ENCODE assay signal across 12 cellular contexts in genomic region chr14:92539419-92539818, GRCh38. TPM values are rescaled to one million over a fixed set of nuclear protein-coding genes. Genes with fewer than 3 reads are reported as not detected.
DNase-seq lines count a peak whose midpoint lies in the region; ATAC-seq and TF ChIP-seq lines count a peak whose summit lies in the region.
"Had no signal": no experiment of that assay in that cellular context is flagged by ENCODE, and none has a peak within 500 bp of the region (broad histone marks: within the 10 kb centered on the region; RNA-seq: fewer than 3 reads in every experiment).

No MANE protein-coding gene starts in this region.

- no peak overlapping the region for H3K4me3 Mint-ChIP-seq in activated T-cell treated with anti-CD3 and anti-CD28 coated beads, Interleukin-2, amount 50 U/mL, for 24 hours
- H3K4me3 Mint-ChIP-seq in activated T-cell treated with anti-CD3 and anti-CD28 coated beads, Interleukin-2, amount 50 U/mL, for 72 hours: no peak overlapping the region
- peak overlapping the region; percentile 23 to 59 for H3K4me3 Mint-ChIP-seq in effector memory CD8-positive, alpha-beta T cell

- no peak for TF ChIP-seq CTCF in upper lobe of left lung (IDR thresholded peaks at IDR 0.05)

- peak overlapping the region; percentile 89 for H2BK5ac ChIP-seq in neuronal stem cell (ENCODE audit: low read length)

- peak overlapping the region; percentile 41 for H3K18ac ChIP-seq in neuronal stem cell (ENCODE audit: low read length)

- no peak overlapping the region for H2AFZ ChIP-seq in neuronal stem cell (ENCODE audit: low read length)

- H3K36me3 Mint-ChIP-seq in activated T-cell treated with anti-CD3 and anti-CD28 coated beads, Interleukin-2, amount 50 U/mL, for 24 hours (ENCODE audit: low read depth): peaks cover 3% of the 10 kb centered on the region
- H3K36me3 Mint-ChIP-seq in activated T-cell treated with anti-CD3 and anti-CD28 coated beads, Interleukin-2, amount 50 U/mL, for 72 hours (ENCODE audit: insufficient read depth in 2 of 2): no peaks in the 10 kb centered on the region
- peaks cover 9% of the 10 kb centered on the region for H3K36me3 Mint-ChIP-seq in effector memory CD8-positive, alpha-beta T cell (ENCODE audit: insufficient read depth)

- H2AK5ac ChIP-seq in neuronal stem cell (ENCODE audit: low read depth, low read length): peak overlapping the region; percentile 60

- no peak overlapping the region for H3K4me2 ChIP-seq in neuronal stem cell (ENCODE audit: insufficient read depth, low read length, poor library complexity, severe bottlenecking)

- H3K14ac ChIP-seq in neuronal stem cell (ENCODE audit: low read length): no peak overlapping the region

- no peak overlapping the region for H3K4ac ChIP-seq in neuronal stem cell (ENCODE audit: low read length)

- H3K4me3 ChIP-seq in neuronal stem cell (ENCODE audit: low read length in 2 of 2) (no peak overlapping the region), upper lobe of left lung (no peak overlapping the region)

- H4K8ac ChIP-seq in neuronal stem cell (ENCODE audit: low read depth, low read length): no peak overlapping the region

- H3K4me1 ChIP-seq in neuronal stem cell (ENCODE audit: control insufficient read depth in 2 of 2, insufficient read depth in 1 of 2, low read depth in 1 of 2, low read length in 2 of 2): peaks cover 1 to 8% of the 10 kb centered on the region in 2 donors
- H3K4me1 ChIP-seq in upper lobe of left lung: peaks cover 26 to 38% (median 33%) of the 10 kb centered on the region in 4 donors

- peaks cover 77% of the 10 kb centered on the region for H3K4me1 Mint-ChIP-seq in activated T-cell treated with anti-CD3 and anti-CD28 coated beads, Interleukin-2, amount 50 U/mL, for 24 hours (ENCODE audit: low read depth)
- H3K4me1 Mint-ChIP-seq in activated T-cell treated with anti-CD3 and anti-CD28 coated beads, Interleukin-2, amount 50 U/mL, for 72 hours (ENCODE audit: low read depth): peaks cover 50% of the 10 kb centered on the region
- peaks cover 50 to 78% of the 10 kb centered on the region in 2 donors for H3K4me1 Mint-ChIP-seq in effector memory CD8-positive, alpha-beta T cell (ENCODE audit: low read depth in 2 of 2)

- peak overlapping the region; percentile 30 for H2BK15ac ChIP-seq in neuronal stem cell (ENCODE audit: low read length)

- H2BK12ac ChIP-seq in neuronal stem cell (ENCODE audit: low read length): no peak overlapping the region

- H3K27ac Mint-ChIP-seq in activated T-cell treated with anti-CD3 and anti-CD28 coated beads, Interleukin-2, amount 50 U/mL, for 24 hours: peak overlapping the region; percentile 55
- H3K27ac Mint-ChIP-seq in activated T-cell treated with anti-CD3 and anti-CD28 coated beads, Interleukin-2, amount 50 U/mL, for 72 hours: no peak overlapping the region
- H3K27ac Mint-ChIP-seq in effector memory CD8-positive, alpha-beta T cell: peak overlapping the region; percentile 76 to 81

- no peaks in the 10 kb centered on the region for H3K9me3 Mint-ChIP-seq in activated T-cell treated with anti-CD3 and anti-CD28 coated beads, Interleukin-2, amount 50 U/mL, for 24 hours
- no peaks in the 10 kb centered on the region for H3K9me3 Mint-ChIP-seq in activated T-cell treated with anti-CD3 and anti-CD28 coated beads, Interleukin-2, amount 50 U/mL, for 72 hours
- H3K9me3 Mint-ChIP-seq in effector memory CD8-positive, alpha-beta T cell: no peaks in the 10 kb centered on the region

- TF ChIP-seq EP300 in upper lobe of left lung (IDR thresholded peaks at IDR 0.05): no peak

- no peak overlapping the region for H3K23ac ChIP-seq in neuronal stem cell (ENCODE audit: low read depth, low read length, poor library complexity)

- ATAC-seq in activated T-cell treated with anti-CD3 and anti-CD28 coated beads, Interleukin-2, amount 50 U/mL, for 72 hours (replicated peaks in 1 of 2): no peak
- ATAC-seq in effector memory CD8-positive, alpha-beta T cell (replicated peaks): no peak
- ATAC-seq in upper lobe of left lung (ENCODE audit: low FRiP score in 2 of 2) (no peak), HG03175 (IDR thresholded peaks at IDR 0.05; ENCODE audit: unreplicated experiment) (no peak)

- TF ChIP-seq POLR2A in upper lobe of left lung (IDR thresholded peaks at IDR 0.05): no peak

- peak; percentile 29 for DNase-seq in activated T-cell treated with anti-CD3 and anti-CD28 coated beads, Interleukin-2, amount 50 U/mL, for 24 hours
- DNase-seq in activated T-cell treated with anti-CD3 and anti-CD28 coated beads, Interleukin-2, amount 50 U/mL, for 72 hours: no peak
- no peak for DNase-seq in effector memory CD8-positive, alpha-beta T cell
- DNase-seq in neuronal stem cell (ENCODE audit: low spot score) (no peak), upper lobe of left lung (no peak), GDM1 (lab: John Stamatoyannopoulos, UW) (no peak), COLO668 (lab: John Stamatoyannopoulos, UW; ENCODE audit: unreplicated experiment) (no peak)
- DNase-seq: activated CD8-positive, alpha-beta memory T cell treated with anti-CD3 and anti-CD28 coated beads for 24 hours; anterior cingulate cortex; NCI-H1694; nucleus accumbens had no signal

- H3K27me3 ChIP-seq in neuronal stem cell (ENCODE audit: control insufficient read depth in 3 of 3, insufficient read depth in 3 of 3, low read depth in 1 of 3, low read length in 3 of 3) (no peaks in the 10 kb centered on the region), upper lobe of left lung (no peaks in the 10 kb centered on the region)

- H3K79me1 ChIP-seq in neuronal stem cell (ENCODE audit: low read depth, low read length): no peaks in the 10 kb centered on the region

- H4K91ac ChIP-seq in neuronal stem cell (ENCODE audit: low read depth, low read length, poor library complexity): no peak overlapping the region

- H2BK120ac ChIP-seq in neuronal stem cell (ENCODE audit: low read depth, low read length): no peak overlapping the region

- no CpG with 5 or more reads among the region's 3 CpGs for WGBS in neuronal stem cell (ENCODE audit: extremely low coverage in 2 of 2, insufficient read length in 2 of 2, insufficient replicate concordance in 1 of 2), 2 donors
- 91 to 93% methylated on average over 3 of the region's 3 CpGs for WGBS in upper lobe of left lung, 2 donors

- H3K36me3 ChIP-seq in neuronal stem cell (replicated peaks in 1 of 2; ENCODE audit: control insufficient read depth in 2 of 2, insufficient read depth in 2 of 2, low read length in 2 of 2): no peaks in the 10 kb centered on the region
- H3K36me3 ChIP-seq in upper lobe of left lung: no peaks in the 10 kb centered on the region

- H3K9ac ChIP-seq in neuronal stem cell (ENCODE audit: low read depth, low read length, poor library complexity): no peak overlapping the region

- H3K27me3 Mint-ChIP-seq in activated T-cell treated with anti-CD3 and anti-CD28 coated beads, Interleukin-2, amount 50 U/mL, for 24 hours: no peaks in the 10 kb centered on the region
- no peaks in the 10 kb centered on the region for H3K27me3 Mint-ChIP-seq in activated T-cell treated with anti-CD3 and anti-CD28 coated beads, Interleukin-2, amount 50 U/mL, for 72 hours (ENCODE audit: low read depth)
- no peaks in the 10 kb centered on the region for H3K27me3 Mint-ChIP-seq in effector memory CD8-positive, alpha-beta T cell

- peaks cover 0 to 10% of the 10 kb centered on the region in 2 donors for H3K9me3 ChIP-seq in neuronal stem cell (replicated peaks in 1 of 2; ENCODE audit: control insufficient read depth in 2 of 2, insufficient read depth in 1 of 2, low read depth in 1 of 2, low read length in 2 of 2)
- H3K9me3 ChIP-seq in upper lobe of left lung: no peaks in the 10 kb centered on the region

- no peak overlapping the region for H3K27ac ChIP-seq in neuronal stem cell (replicated peaks; ENCODE audit: low read length)
- H3K27ac ChIP-seq in upper lobe of left lung: peak overlapping the region; percentile 75 to 92 (median 82)

RNA-seq across cellular contexts. Expression of gene RIN3, which starts 25.8 kb away (rescaled TPM):
- 10 to 100 TPM; 33.6 to 36.3 TPM for total RNA-seq in activated T-cell treated with anti-CD3 and anti-CD28 coated beads, Interleukin-2, amount 50 U/mL, for 72 hours
- polyA plus RNA-seq in neuronal stem cell (2013, experiment 1 of 2): 1.3 TPM
- 1.6 TPM for polyA plus RNA-seq in neuronal stem cell (2013, experiment 2 of 2)
- 10 to 100 TPM; 19.0 to 88.0 (median 59.7) TPM for total RNA-seq in upper lobe of left lung

Comparison
In these comparisons a context has a peak if more than half of its experiments do, and no peak if none do; other contexts are left out.
1. H3K4me3 Mint-ChIP-seq: peak in effector memory CD8-positive, alpha-beta T cell (2 of 2); none in activated T-cell treated with anti-CD3 and anti-CD28 coated beads, Interleukin-2, amount 50 U/mL, for 24 hours (single experiment) and activated T-cell treated with anti-CD3 and anti-CD28 coated beads, Interleukin-2, amount 50 U/mL, for 72 hours (0 of 2).